ENCODE assay signal across 18 cellular contexts in genomic region chr1:59346429-59346828, GRCh38. TPM values are rescaled to one million over a fixed set of nuclear protein-coding genes. Genes with fewer than 3 reads are reported as not detected.
A peak's percentile ranks its signal among the peaks of the same experiment; 100 is the strongest.
DNase-seq lines count a peak whose midpoint lies in the region; ATAC-seq, FAIRE-seq and TF ChIP-seq lines count a peak whose summit lies in the region.
"Had no signal": no experiment of that assay in that cellular context is flagged by ENCODE, and none has a peak within 500 bp of the region (broad histone marks: within the 10 kb centered on the region; RNA-seq: fewer than 3 reads in every experiment).

No MANE protein-coding gene starts in this region.

- TF ChIP-seq EP300 in HepG2 (IDR thresholded peaks at IDR 0.05; ENCODE audit: low read depth in 2 of 2, low read length in 2 of 2): peak in 1 of 2 experiments; percentile 51; a peak in 1 of 4 replicates
- TF ChIP-seq EP300 in HepG2 (CRISPR knock-in tag; IDR thresholded peaks at IDR 0.05; ENCODE audit: borderline replicate concordance): no peak

- H3K4me2 ChIP-seq in HepG2 (ENCODE audit: low read depth, low read length): peak overlapping the region; percentile 19; the same call in 1 of the 2 replicates
- H3K4me2 ChIP-seq: BLaER1 treated with 17β-estradiol and CSF1 and Interleukin-3, amounts not matched to agents 10 nM and 100 nM had no signal

- no peaks in the 10 kb centered on the region for H3K4me1 Mint-ChIP-seq in chondrocyte (ENCODE audit: low read depth)
- H3K4me1 Mint-ChIP-seq: B cell had no signal

- no peaks in the 10 kb centered on the region for H3K79me2 ChIP-seq in HepG2 (ENCODE audit: insufficient read depth, low read length)

- peak; percentile 65 for ATAC-seq in HepG2
- ATAC-seq: CD8-positive, alpha-beta T cell had no signal

- no peaks in the 10 kb centered on the region for H3K27me3 Mint-ChIP-seq in chondrocyte (ENCODE audit: low read depth)
- H3K27me3 Mint-ChIP-seq: B cell had no signal

- POLR2A ChIA-PET in HepG2 (lab: Yijun Ruan, JAX): no interaction called here

- H3K27ac Mint-ChIP-seq in chondrocyte (ENCODE audit: unreplicated experiment): no peak overlapping the region
- H3K27ac Mint-ChIP-seq: B cell; CD8-positive, alpha-beta T cell had no signal

- 14% methylated on average over 3 of the region's 3 CpGs for WGBS in HepG2 (ENCODE audit: low lambda C conversion rate)

- in situ Hi-C loops in HepG2 (cut with HindIII; ENCODE audit: extremely low pct_ligation_motif_present, low pct_unique_long_range_greater_than_20kb): no loop called here

- CTCF ChIA-PET in HepG2 (lab: Yijun Ruan, JAX; ENCODE audit: low intra/inter-chr PET ratio, low total read pairs): no interaction called here

- TF ChIP-seq POLR2A in HepG2 (IDR thresholded peaks at IDR 0.05; ENCODE audit: insufficient read depth in 1 of 2, low read depth in 2 of 2, low read length in 2 of 2): no peak

- no peaks in the 10 kb centered on the region for H3K36me3 Mint-ChIP-seq in chondrocyte (ENCODE audit: low read depth)

- H3K9me3 ChIP-seq in HepG2 (ENCODE audit: low read length): no peaks in the 10 kb centered on the region
- H3K9me3 ChIP-seq: BLaER1 treated with 17β-estradiol and CSF1 and Interleukin-3, amounts not matched to agents 10 nM and 100 nM had no signal

- no peaks in the 10 kb centered on the region for H4K20me1 ChIP-seq in HepG2 (ENCODE audit: insufficient read depth, low read length)
- H4K20me1 ChIP-seq: BLaER1 treated with 17β-estradiol and CSF1 and Interleukin-3, amounts not matched to agents 10 nM and 100 nM had no signal

- H3K4me3 Mint-ChIP-seq in chondrocyte (ENCODE audit: unreplicated experiment): no peak overlapping the region
- H3K4me3 Mint-ChIP-seq: B cell; CD8-positive, alpha-beta T cell had no signal

- H3K4me1 ChIP-seq in HepG2 (ENCODE audit: insufficient read depth, low read length): peaks cover 21% of the 10 kb centered on the region

- H3K4me3 ChIP-seq in HepG2 (replicated peaks in 1 of 3; ENCODE audit: insufficient read depth in 1 of 3, low read depth in 2 of 3, low read length in 3 of 3): no peak overlapping the region
- H3K4me3 ChIP-seq: BLaER1 treated with 17β-estradiol and CSF1 and Interleukin-3, amounts not matched to agents 10 nM and 100 nM; GM23248 had no signal

- H3K9ac ChIP-seq in HepG2 (ENCODE audit: insufficient read depth, low read depth, low read length): no peak overlapping the region
- H3K9ac ChIP-seq: BLaER1 treated with 17β-estradiol and CSF1 and Interleukin-3, amounts not matched to agents 10 nM and 100 nM; GM23248 had no signal

- H3K27me3 ChIP-seq in HepG2 (ENCODE audit: control insufficient read depth in 1 of 2, insufficient read depth in 2 of 2, low read length in 2 of 2): no peaks in the 10 kb centered on the region
- H3K27me3 ChIP-seq: BLaER1 treated with 17β-estradiol and CSF1 and Interleukin-3, amounts not matched to agents 10 nM and 100 nM had no signal

- intact Hi-C loops in HepG2 (cut with micrococcal nuclease; ENCODE audit: unreplicated experiment): no loop called here

- no peak for FAIRE-seq in HepG2 (lab: Jason Lieb, UNC)
- FAIRE-seq: G401.6, GM12892, GM18507, H54 had no signal

- DNase-seq in NCI-H510A treated with DMSO at 0.1 percent for 48 hours (lab: John Stamatoyannopoulos, UW) (peak; percentile 22), NCI-H510A (lab: John Stamatoyannopoulos, UW) (no peak), NCI-H2029 treated with DMSO at 0.1 percent for 48 hours (lab: John Stamatoyannopoulos, UW) (peak; percentile 35), HepG2 (ENCODE audit: low spot score) (peak; percentile 37), chondrocyte (ENCODE audit: low spot score) (no peak)
- no peak for DNase-seq in activated T-cell treated with anti-CD3 and anti-CD28 coated beads, Interleukin-2, amount 50 U/mL, for 1 hour
- DNase-seq: Calu3; CD8-positive, alpha-beta T cell; GM23248; HCEC 1CT; IMR-90 had no signal

- no peak for TF ChIP-seq CTCF in HepG2 (CRISPR knock-in tag; IDR thresholded peaks at IDR 0.05)
- TF ChIP-seq CTCF in chondrocyte (IDR thresholded peaks at IDR 0.05): no peak

- no peaks in the 10 kb centered on the region for H3K9me3 Mint-ChIP-seq in chondrocyte (ENCODE audit: low read depth)
- H3K9me3 Mint-ChIP-seq: CD8-positive, alpha-beta T cell had no signal

- H3K27ac ChIP-seq in HepG2 (ENCODE audit: extremely low read length, insufficient read depth, low read length): peak overlapping the region; percentile 35
- H3K27ac ChIP-seq: BLaER1 treated with 17β-estradiol and CSF1 and Interleukin-3, amounts not matched to agents 10 nM and 100 nM; GM23248; HL-60 had no signal

- H2AFZ ChIP-seq in HepG2 (ENCODE audit: low read length): no peak overlapping the region
- H2AFZ ChIP-seq: GM23248 had no signal

- TF ChIP-seq RAD21 in HepG2 (CRISPR knock-in tag; IDR thresholded peaks at IDR 0.05): no peak

- BruUV-seq in HepG2 (replicated peaks; lab: Mats Ljungman, UMichigan): no TSS peak

- H3K36me3 ChIP-seq in HepG2 (replicated peaks in 1 of 2; ENCODE audit: control insufficient read depth in 1 of 2, insufficient read depth in 2 of 2, low read length in 2 of 2): no peaks in the 10 kb centered on the region

TF ChIP-seq in HepG2, 621 proteins besides CTCF, POLR2A, EP300 and RAD21 (continues in another document):
- TF ChIP-seq DBP (CRISPR knock-in tag; IDR thresholded peaks at IDR 0.05; ENCODE audit: not compliant biosample characterization): no peak
- no peak for TF ChIP-seq ZFP1 (CRISPR knock-in tag; IDR thresholded peaks at IDR 0.05)
- TF ChIP-seq REXO4 (CRISPR knock-in tag; IDR thresholded peaks at IDR 0.05; ENCODE audit: borderline replicate concordance): no peak
- no peak for TF ChIP-seq PRDM4 (CRISPR knock-in tag; IDR thresholded peaks at IDR 0.05; ENCODE audit: borderline replicate concordance)

RNA-seq across cellular contexts. Expression of gene FGGY, which starts 49.5 kb away (rescaled TPM):
- total RNA-seq in HepG2 (2016; rRNA removed; fragmentation: Illumina TruSeq; extraction: Trizol) (15.7 and 20.0 TPM in 2 replicates), chondrocyte (9.0 to 13.6 TPM (median 10.6 TPM) in 3 replicates)
- total RNA-seq in HepG2 (2016; cell fraction: cytosol; rRNA removed; fragmentation: Illumina TruSeq; extraction: Trizol; ENCODE audit: low read depth): 59.4 and 62.1 TPM in 2 replicates
- 16.5 and 19.6 TPM in 2 replicates for total RNA-seq in HepG2 (2016; cell fraction: insoluble cytoplasmic fraction; rRNA removed; fragmentation: Illumina TruSeq; extraction: Trizol)
- 19.5 and 21.4 TPM in 2 replicates for total RNA-seq in HepG2 (2016; cell fraction: membrane; rRNA removed; fragmentation: Illumina TruSeq; extraction: Trizol)
- total RNA-seq in HepG2 (2016; cell fraction: nucleus; rRNA removed; fragmentation: Illumina TruSeq; extraction: Trizol): 16.9 and 19.5 TPM in 2 replicates
- polyA plus RNA-seq in HepG2 (2011; rRNA removed): 25.6 and 27.5 TPM in 2 replicates
- polyA plus RNA-seq in HepG2 (2011; cell fraction: cytosol; rRNA removed): 26.7 and 28.9 TPM in 2 replicates
- polyA plus RNA-seq in HepG2 (2011; cell fraction: nucleus; rRNA removed): 13.2 and 13.8 TPM in 2 replicates
- 19.3 and 23.4 TPM in 2 replicates for polyA plus RNA-seq in HepG2 (2012)
- 6.2 and 8.4 TPM in 2 replicates for polyA plus RNA-seq in HepG2 (2016; cell fraction: cytosol; fragmentation: Illumina TruSeq; extraction: Trizol; ENCODE audit: low read depth)
- polyA plus RNA-seq in HepG2 (2016; cell fraction: insoluble cytoplasmic fraction; fragmentation: Illumina TruSeq; extraction: Trizol; ENCODE audit: low read depth): 13.0 and 14.8 TPM in 2 replicates
- 9.0 and 11.2 TPM in 2 replicates for polyA plus RNA-seq in HepG2 (2016; cell fraction: membrane; fragmentation: Illumina TruSeq; extraction: Trizol; ENCODE audit: low read depth)
- polyA plus RNA-seq in HepG2 (2016; cell fraction: nucleus; fragmentation: Illumina TruSeq; extraction: Trizol; ENCODE audit: insufficient read depth, low read depth): 7.0 and 8.3 TPM in 2 replicates
- polyA minus RNA-seq in HepG2 (2011; rRNA and poly(A)+ RNA removed; ENCODE audit: low replicate concordance): 11.3 and 53.1 TPM in 2 replicates
- 9.6 and 14.5 TPM in 2 replicates for polyA minus RNA-seq in HepG2 (2011; cell fraction: cytosol; rRNA and poly(A)+ RNA removed)
- polyA minus RNA-seq in HepG2 (2011; cell fraction: nucleus; rRNA and poly(A)+ RNA removed): 62.8 and 75.2 TPM in 2 replicates

Comparison
In these comparisons a context has a peak if more than half of its experiments do, and no peak if none do; other contexts are left out.
1. DNase-seq: peak in NCI-H510A treated with DMSO at 0.1 percent for 48 hours (single experiment), NCI-H2029 treated with DMSO at 0.1 percent for 48 hours (single experiment) and HepG2 (single experiment); none in NCI-H510A (single experiment), activated T-cell treated with anti-CD3 and anti-CD28 coated beads, Interleukin-2, amount 50 U/mL, for 1 hour (single experiment) and chondrocyte (single experiment).